26 cellular contexts compared by ENCODE assay signal in genomic region chr10:91188889-91189288, GRCh38.
"Had no signal": no experiment of that assay in that cellular context is flagged by ENCODE, and none has a peak within 500 bp of the region (broad histone marks: within the 10 kb centered on the region; RNA-seq: fewer than 3 reads in every experiment).

No MANE protein-coding gene starts in this region.

- H3K9me3 Mint-ChIP-seq: activated T-helper 2 cell treated with anti-CD3 and anti-CD28 coated beads, Interferon-gamma antibody, Interleukin-2, Interleukin-4, amounts not matched to agents 10 μg/mL and 5 μg/mL and 100 μg/mL, durations not matched to agents 14 hours and 24 hours and 36 hours; WTC11 had no signal

- ATAC-seq: activated CD4-positive, alpha-beta T cell treated with anti-CD3 and anti-CD28 coated beads for 36 hours; left lobe of liver; lower lobe of right lung; naive thymus-derived CD8-positive, alpha-beta T cell; stimulated activated naive CD8-positive, alpha-beta T cell treated with anti-CD3 and anti-CD28 coated beads, Interleukin-15, Interleukin-2, amounts not matched to agents 100 U/mL and 50 U/mL, for 24 hours; WTC11 had no signal

- H3K4me3 ChIP-seq: cardiac muscle cell, lower lobe of right lung, neural progenitor cell, sigmoid colon, smooth muscle cell, suprapubic skin, transverse colon had no signal

- H3K36me3 ChIP-seq: cardiac muscle cell, lower lobe of right lung, neural progenitor cell, sigmoid colon, suprapubic skin, transverse colon had no signal

- H3K27ac ChIP-seq: cardiac muscle cell, lower lobe of right lung, neural progenitor cell, sigmoid colon, suprapubic skin, transverse colon had no signal

- DNase-seq: activated CD4-positive, alpha-beta T cell treated with anti-CD3 and anti-CD28 coated beads for 36 hours; activated CD4-positive, alpha-beta T cell treated with anti-CD3 and anti-CD28 coated beads, Interleukin-2, amount 50 U/mL, for 4 hours; activated CD8-positive, alpha-beta memory T cell treated with anti-CD3 and anti-CD28 coated beads for 24 hours; activated CD8-positive, alpha-beta memory T cell treated with anti-CD3 and anti-CD28 coated beads, Interleukin-2, amount 50 U/mL, for 4 hours; activated naive CD4-positive, alpha-beta T cell; activated naive CD8-positive, alpha-beta T cell treated with anti-CD3 and anti-CD28 coated beads, Interleukin-2, amount 10 ng/mL, durations not matched to agents 7 days and 5 days; activated T-cell treated with anti-CD3 and anti-CD28 coated beads, Interleukin-2, amount 50 U/mL, for 24 hours; amniotic stem cell; foreskin fibroblast; kidney; lower lobe of right lung; naive thymus-derived CD8-positive, alpha-beta T cell; retina; sigmoid colon; stimulated activated CD4-positive, alpha-beta T cell treated with anti-CD3 and anti-CD28 coated beads, Interleukin-2, amount 100 ng/mL, for 48 hours; stimulated activated CD8-positive, alpha-beta memory T cell treated with anti-CD3 and anti-CD28 coated beads, Interleukin-4, amount 100 ng/mL, for 48 hours; stimulated activated naive CD8-positive, alpha-beta T cell treated with anti-CD3 and anti-CD28 coated beads, Interleukin-15, Interleukin-2, amounts not matched to agents 100 U/mL and 50 U/mL, for 24 hours; T1000; transverse colon had no signal

- H2AFZ ChIP-seq: neural progenitor cell had no signal

- H3K4me3 Mint-ChIP-seq: activated CD4-positive, alpha-beta T cell treated with anti-CD3 and anti-CD28 coated beads for 36 hours; activated naive CD8-positive, alpha-beta T cell treated with anti-CD3 and anti-CD28 coated beads, Interleukin-2, amount 10 ng/mL, durations not matched to agents 7 days and 5 days; activated T-cell treated with anti-CD3 and anti-CD28 coated beads, Interleukin-2, amount 50 U/mL, for 24 hours; neural progenitor cell; WTC11 had no signal

- H3K4me1 Mint-ChIP-seq: neural progenitor cell, WTC11 had no signal

- H3K4me1 ChIP-seq: neural progenitor cell had no signal

- H3K9ac ChIP-seq: neural progenitor cell had no signal

- H3K27ac Mint-ChIP-seq: activated CD4-positive, alpha-beta T cell treated with anti-CD3 and anti-CD28 coated beads for 36 hours; activated naive CD8-positive, alpha-beta T cell treated with anti-CD3 and anti-CD28 coated beads, Interleukin-2, amount 10 ng/mL, durations not matched to agents 7 days and 5 days; activated T-cell treated with anti-CD3 and anti-CD28 coated beads, Interleukin-2, amount 50 U/mL, for 24 hours; activated T-helper 2 cell treated with anti-CD3 and anti-CD28 coated beads, Interferon-gamma antibody, Interleukin-2, Interleukin-4, amounts not matched to agents 10 μg/mL and 5 μg/mL and 100 μg/mL, durations not matched to agents 14 hours and 24 hours and 36 hours; neural progenitor cell; WTC11 had no signal

- H3K27me3 ChIP-seq: neural progenitor cell, sigmoid colon, suprapubic skin, transverse colon had no signal

- H3K27me3 Mint-ChIP-seq: activated CD4-positive, alpha-beta T cell treated with anti-CD3 and anti-CD28 coated beads for 36 hours; activated T-cell treated with anti-CD3 and anti-CD28 coated beads, Interleukin-2, amount 50 U/mL, for 24 hours; naive thymus-derived CD8-positive, alpha-beta T cell had no signal

- H3K4me2 ChIP-seq: neural progenitor cell, smooth muscle cell had no signal

- H3K9me3 ChIP-seq: lower lobe of right lung, sigmoid colon, suprapubic skin, transverse colon had no signal

- H3K36me3 Mint-ChIP-seq: WTC11 had no signal
